Comparison of ENCODE assay signal across 8 cellular contexts in the genomic region with DNA sequence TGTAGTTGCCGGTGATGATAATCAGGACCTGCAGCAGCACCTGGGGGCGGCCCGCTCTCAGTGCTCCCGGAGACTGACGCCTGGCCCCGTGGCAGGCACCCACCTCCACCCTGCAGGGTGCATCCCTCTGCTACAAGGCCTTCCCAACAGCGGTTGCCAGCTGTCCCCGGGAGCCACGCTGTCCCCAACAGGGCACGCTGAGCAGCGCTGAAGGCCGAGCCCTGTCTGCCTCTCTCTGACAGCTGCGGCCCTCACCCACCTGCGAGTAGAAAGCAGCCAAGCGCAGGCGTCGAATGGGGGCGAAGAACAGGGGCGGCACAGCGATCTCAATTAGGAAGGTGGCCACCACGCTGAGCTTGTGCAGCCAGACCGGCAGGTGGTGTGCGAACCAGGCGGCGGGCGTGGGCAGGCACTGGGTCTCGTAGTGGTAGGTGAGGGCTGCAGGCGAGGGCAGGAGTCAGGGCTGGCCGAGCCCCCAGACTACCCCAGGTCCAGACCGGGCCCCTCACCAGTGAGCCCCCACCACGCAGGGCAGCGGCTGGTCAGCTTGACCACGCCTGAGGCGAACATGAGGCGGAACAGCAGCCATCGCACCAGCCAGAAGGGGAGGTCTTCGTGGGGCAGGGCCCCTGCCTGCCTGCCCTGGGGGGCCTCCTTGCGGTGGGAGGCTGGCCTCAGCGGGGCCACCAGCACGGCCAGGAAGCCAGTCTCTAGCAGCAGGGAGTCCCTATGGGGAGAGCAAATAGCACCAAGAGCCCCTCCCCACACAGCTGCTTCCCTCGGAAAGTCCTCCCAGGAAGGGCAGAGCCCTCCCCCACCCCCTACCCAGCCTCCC. TPM values are rescaled to one million over a fixed set of nuclear protein-coding genes. Genes with fewer than 3 reads are reported as not detected.
A peak's percentile ranks its signal among the peaks of the same experiment; 100 is the strongest.
DNase-seq lines count a peak whose midpoint lies in the region; ATAC-seq, FAIRE-seq and TF ChIP-seq lines count a peak whose summit lies in the region.
"Had no signal": no experiment of that assay in that cellular context is flagged by ENCODE, and none has a peak within 500 bp of the region (broad histone marks: within the 10 kb centered on the region; RNA-seq: fewer than 3 reads in every experiment).

No MANE protein-coding gene starts in this region.

- no peak overlapping the region for H3K4me2 ChIP-seq in endothelial cell of umbilical vein (ENCODE audit: insufficient read depth, low read length)

- H3K9ac ChIP-seq in endothelial cell of umbilical vein (replicated peaks; ENCODE audit: extremely low read depth, insufficient read depth, low read length): peak overlapping the region; percentile 71

- POLR2A ChIA-PET in endothelial cell of umbilical vein (lab: Charles Lee): no interaction called here

- dilution Hi-C loops in endothelial cell of umbilical vein (cut with MboI; ENCODE audit: extremely low pct_ligation_motif_present, low sequenced_read_pairs): no loop called here

- peaks cover 15% of the 10 kb centered on the region for H3K4me1 Mint-ChIP-seq in activated T-cell treated with anti-CD3 and anti-CD28 coated beads, Interleukin-2, amount 50 U/mL, for 4 hours (ENCODE audit: low read depth)

- peak overlapping the region in 1 of 3 experiments; percentile 91 for H3K4me3 ChIP-seq in endothelial cell of umbilical vein (replicated peaks in 1 of 3; ENCODE audit: insufficient read depth in 1 of 3, low read depth in 1 of 3, low read length in 3 of 3)
- H3K4me3 ChIP-seq in tibial nerve: peak overlapping the region in 3 of 4 donors; percentile 90 to 100 (median 96)

- BruUV-seq in endothelial cell of umbilical vein (replicated peaks; lab: Mats Ljungman, UMichigan): TSS peak; percentile 26

- no peak for TF ChIP-seq EP300 in tibial nerve (IDR thresholded peaks at IDR 0.05)

- TF ChIP-seq POLR2A in endothelial cell of umbilical vein (IDR thresholded peaks at IDR 0.05; ENCODE audit: low read depth, low read length): no peak
- TF ChIP-seq POLR2A in tibial nerve (IDR thresholded peaks at IDR 0.05): no peak

- 85 to 86% methylated on average over 30 to 34 of the region's 41 CpGs for WGBS in tibial nerve, 2 donors

- no peaks in the 10 kb centered on the region for H4K20me1 ChIP-seq in endothelial cell of umbilical vein (replicated peaks; ENCODE audit: control insufficient read depth, extremely low read depth, insufficient read depth, low read length)

- ATAC-seq in activated T-cell treated with anti-CD3 and anti-CD28 coated beads, Interleukin-2, amount 50 U/mL, for 4 hours: no peak

- H3K27ac ChIP-seq in endothelial cell of umbilical vein (ENCODE audit: insufficient read depth, low read depth, low read length) (no peak overlapping the region), tibial nerve (peak overlapping the region in 1 of 4 donors; percentile 91)

- FAIRE-seq in endothelial cell of umbilical vein (lab: Jason Lieb, UNC): no peak

- H3K36me3 ChIP-seq in endothelial cell of umbilical vein (ENCODE audit: control insufficient read depth in 2 of 2, extremely low read depth in 1 of 2, insufficient read depth in 2 of 2, low read length in 2 of 2) (peaks cover 6 to 22% of the 10 kb centered on the region in 2 experiments), tibial nerve (peaks cover 3 to 41% (median 21%) of the 10 kb centered on the region in 3 donors)

- H2AFZ ChIP-seq in endothelial cell of umbilical vein (ENCODE audit: low read depth, low read length): no peak overlapping the region

- H3K9me3 Mint-ChIP-seq in activated T-cell treated with anti-CD3 and anti-CD28 coated beads, Interleukin-2, amount 50 U/mL, for 4 hours: no peaks in the 10 kb centered on the region

- TF ChIP-seq CTCF in endothelial cell of umbilical vein (IDR thresholded peaks at IDR 0.05; ENCODE audit: extremely low read depth in 1 of 2, insufficient read depth in 1 of 2, low read depth in 1 of 2, low read length in 2 of 2) (no peak), tibial nerve (IDR thresholded peaks at IDR 0.05) (no peak)

- H3K36me3 Mint-ChIP-seq in activated T-cell treated with anti-CD3 and anti-CD28 coated beads, Interleukin-2, amount 50 U/mL, for 4 hours (ENCODE audit: insufficient read depth): no peaks in the 10 kb centered on the region

- H3K4me1 ChIP-seq in endothelial cell of umbilical vein (ENCODE audit: control insufficient read depth, extremely low read depth, insufficient read depth, low read length) (peaks cover 14% of the 10 kb centered on the region), tibial nerve (peaks cover 0 to 35% (median 16%) of the 10 kb centered on the region in 4 donors)

- no peak for DNase-seq in activated T-cell treated with anti-CD3 and anti-CD28 coated beads, Interleukin-2, amount 50 U/mL, for 4 hours
- no peak for DNase-seq in activated T-cell treated with anti-CD3 and anti-CD28 coated beads for 4 hours
- no peak for DNase-seq in endothelial cell of umbilical vein (ENCODE audit: low read depth, low spot score)
- no peak for DNase-seq in tibial nerve (ENCODE audit: low spot score in 2 of 2)
- DNase-seq in HK-2 (ENCODE audit: unreplicated experiment): no peak
- no peak for DNase-seq in NCI-H748 treated with DMSO at 0.1 percent for 48 hours (lab: John Stamatoyannopoulos, UW)
- DNase-seq: NCI-H1092 had no signal

- CTCF ChIA-PET in endothelial cell of umbilical vein (lab: Charles Lee): interaction anchor here (3.0 kb wide), 1 partner anchor 9 kb away, joined by 26 read pairs; no protein-coding TSS in a partner anchor

- H3K4me3 Mint-ChIP-seq in activated T-cell treated with anti-CD3 and anti-CD28 coated beads, Interleukin-2, amount 50 U/mL, for 4 hours: peak overlapping the region; percentile 96

- H3K79me2 ChIP-seq in endothelial cell of umbilical vein (ENCODE audit: control insufficient read depth, insufficient read depth, low read length): peaks cover 30% of the 10 kb centered on the region

- intact Hi-C loops in endothelial cell of umbilical vein (cut with micrococcal nuclease): no loop called here

- no peaks in the 10 kb centered on the region for H3K9me3 ChIP-seq in endothelial cell of umbilical vein (replicated peaks; ENCODE audit: control insufficient read depth, insufficient read depth, low read length)
- no peaks in the 10 kb centered on the region for H3K9me3 ChIP-seq in tibial nerve

- H3K27me3 Mint-ChIP-seq in activated T-cell treated with anti-CD3 and anti-CD28 coated beads, Interleukin-2, amount 50 U/mL, for 4 hours (ENCODE audit: low read depth): no peaks in the 10 kb centered on the region

- H3K27me3 ChIP-seq in endothelial cell of umbilical vein (ENCODE audit: control insufficient read depth in 2 of 2, insufficient read depth in 2 of 2, low read length in 2 of 2) (no peaks in the 10 kb centered on the region), tibial nerve (no peaks in the 10 kb centered on the region)

- H3K9me1 ChIP-seq in endothelial cell of umbilical vein (replicated peaks; ENCODE audit: control insufficient read depth, extremely low read depth, insufficient read depth, low read length): no peaks in the 10 kb centered on the region

RNA-seq across cellular contexts. Expression of a gene that starts 1.5 kb away (rescaled TPM):
- total RNA-seq in activated T-cell treated with anti-CD3 and anti-CD28 coated beads, Interleukin-2, amount 50 U/mL, for 4 hours: 10 to 100 TPM; 68.7 to 79.9 (median 72.2) TPM
- total RNA-seq in endothelial cell of umbilical vein: 89.7 and 94.8 TPM in 2 replicates
- polyA plus RNA-seq in endothelial cell of umbilical vein: 112 and 190 TPM in 2 replicates
- polyA plus RNA-seq in endothelial cell of umbilical vein (2011; cell fraction: cytosol; rRNA removed): 37.7 and 54.9 TPM in 2 replicates
- 326 and 351 TPM in 2 replicates for polyA plus RNA-seq in endothelial cell of umbilical vein (2011; cell fraction: nucleus; rRNA removed)
- polyA plus RNA-seq in endothelial cell of umbilical vein (2012): 37.1 and 49.4 TPM in 2 replicates
- 52.8 and 61.6 TPM in 2 replicates for polyA minus RNA-seq in endothelial cell of umbilical vein
- 36.3 TPM for polyA minus RNA-seq in endothelial cell of umbilical vein (2011; cell fraction: cytosol; rRNA and poly(A)+ RNA removed)
- 34.3 and 62.2 TPM in 2 replicates for polyA minus RNA-seq in endothelial cell of umbilical vein (2011; cell fraction: nucleus; rRNA and poly(A)+ RNA removed)
- total RNA-seq in tibial nerve: 10 to 100 TPM; 53.7 to 85.2 (median 58.1) TPM

RNA-seq across cellular contexts. Expression of a gene that starts 2.0 kb away (rescaled TPM):
- 100 to 1,000 TPM; 152 to 175 (median 156) TPM for total RNA-seq in activated T-cell treated with anti-CD3 and anti-CD28 coated beads, Interleukin-2, amount 50 U/mL, for 4 hours
- total RNA-seq in endothelial cell of umbilical vein (42.4 and 43.1 TPM in 2 replicates), tibial nerve (10 to 100 TPM; 43.9 to 57.3 (median 45.0) TPM)
- polyA plus RNA-seq in endothelial cell of umbilical vein: 34.8 and 43.2 TPM in 2 replicates
- 31.1 and 31.3 TPM in 2 replicates for polyA plus RNA-seq in endothelial cell of umbilical vein (2011; cell fraction: cytosol; rRNA removed)
- polyA plus RNA-seq in endothelial cell of umbilical vein (2011; cell fraction: nucleus; rRNA removed): 80.2 and 81.0 TPM in 2 replicates
- 15.9 and 17.4 TPM in 2 replicates for polyA plus RNA-seq in endothelial cell of umbilical vein (2012)
- polyA minus RNA-seq in endothelial cell of umbilical vein: 19.7 and 21.4 TPM in 2 replicates
- polyA minus RNA-seq in endothelial cell of umbilical vein (2011; cell fraction: cytosol; rRNA and poly(A)+ RNA removed): 76.1 TPM
- polyA minus RNA-seq in endothelial cell of umbilical vein (2011; cell fraction: nucleus; rRNA and poly(A)+ RNA removed): 14.0 and 15.6 TPM in 2 replicates

RNA-seq across cellular contexts. Expression of a gene that starts 19.3 kb away (rescaled TPM):
- under 1 TPM in 1 of 3 donors, not detected in 2; 0.30 TPM for total RNA-seq in activated T-cell treated with anti-CD3 and anti-CD28 coated beads, Interleukin-2, amount 50 U/mL, for 4 hours
- total RNA-seq in endothelial cell of umbilical vein (not detected in 2 replicates), tibial nerve (not detected)
- polyA plus RNA-seq in endothelial cell of umbilical vein: not detected in 2 replicates
- polyA plus RNA-seq in endothelial cell of umbilical vein (2011; cell fraction: cytosol; rRNA removed): not detected in 2 replicates
- not detected in 2 replicates for polyA plus RNA-seq in endothelial cell of umbilical vein (2011; cell fraction: nucleus; rRNA removed)
- not detected in 2 replicates for polyA plus RNA-seq in endothelial cell of umbilical vein (2012)
- polyA minus RNA-seq in endothelial cell of umbilical vein: not detected in 2 replicates
- not detected for polyA minus RNA-seq in endothelial cell of umbilical vein (2011; cell fraction: cytosol; rRNA and poly(A)+ RNA removed)
- polyA minus RNA-seq in endothelial cell of umbilical vein (2011; cell fraction: nucleus; rRNA and poly(A)+ RNA removed): not detected in 2 replicates
- total RNA-seq: subcutaneous adipose tissue had no signal

RNA-seq across cellular contexts. Expression of a gene that starts 19.4 kb away (rescaled TPM):
- total RNA-seq in activated T-cell treated with anti-CD3 and anti-CD28 coated beads, Interleukin-2, amount 50 U/mL, for 4 hours: 10 to 100 TPM; 12.7 to 14.4 (median 14.2) TPM
- total RNA-seq in endothelial cell of umbilical vein: 3.2 and 3.7 TPM in 2 replicates
- 3.1 and 3.5 TPM in 2 replicates for polyA plus RNA-seq in endothelial cell of umbilical vein
- 1.5 and 1.8 TPM in 2 replicates for polyA plus RNA-seq in endothelial cell of umbilical vein (2011; cell fraction: cytosol; rRNA removed)
- polyA plus RNA-seq in endothelial cell of umbilical vein (2011; cell fraction: nucleus; rRNA removed): 0.59 TPM in 1 of 2 replicates, not detected in the other
- polyA plus RNA-seq in endothelial cell of umbilical vein (2012): 1.5 and 2.8 TPM in 2 replicates
- polyA minus RNA-seq in endothelial cell of umbilical vein: 0.38 TPM in 1 of 2 replicates, not detected in the other
- polyA minus RNA-seq in endothelial cell of umbilical vein (2011; cell fraction: cytosol; rRNA and poly(A)+ RNA removed): 4.9 TPM
- not detected in 2 replicates for polyA minus RNA-seq in endothelial cell of umbilical vein (2011; cell fraction: nucleus; rRNA and poly(A)+ RNA removed)
- 1 to 10 TPM in 3 of 4 donors, not detected in 1; 2.5 to 3.9 (median 3.3) TPM for total RNA-seq in tibial nerve

RNA-seq across cellular contexts. Expression of a gene that starts 23.8 kb away (rescaled TPM):
- 100 to 1,000 TPM in 1 of 3 donors, 10 to 100 TPM in 2; 64.4 to 103 (median 66.1) TPM for total RNA-seq in activated T-cell treated with anti-CD3 and anti-CD28 coated beads, Interleukin-2, amount 50 U/mL, for 4 hours
- total RNA-seq in endothelial cell of umbilical vein: 2.1 and 2.4 TPM in 2 replicates
- 2.0 and 2.9 TPM in 2 replicates for polyA plus RNA-seq in endothelial cell of umbilical vein
- polyA plus RNA-seq in endothelial cell of umbilical vein (2011; cell fraction: cytosol; rRNA removed): 0.96 and 1.5 TPM in 2 replicates
- 2.6 and 2.7 TPM in 2 replicates for polyA plus RNA-seq in endothelial cell of umbilical vein (2011; cell fraction: nucleus; rRNA removed)
- 1.3 and 5.0 TPM in 2 replicates for polyA plus RNA-seq in endothelial cell of umbilical vein (2012)
- 0.49 and 1.00 TPM in 2 replicates for polyA minus RNA-seq in endothelial cell of umbilical vein
- 3.4 TPM for polyA minus RNA-seq in endothelial cell of umbilical vein (2011; cell fraction: cytosol; rRNA and poly(A)+ RNA removed)
- polyA minus RNA-seq in endothelial cell of umbilical vein (2011; cell fraction: nucleus; rRNA and poly(A)+ RNA removed): 0.58 TPM in 2 replicates
- 100 to 1,000 TPM in 1 of 4 donors, 10 to 100 TPM in 3; 33.1 to 239 (median 60.3) TPM for total RNA-seq in tibial nerve
